In the genomic region with DNA sequence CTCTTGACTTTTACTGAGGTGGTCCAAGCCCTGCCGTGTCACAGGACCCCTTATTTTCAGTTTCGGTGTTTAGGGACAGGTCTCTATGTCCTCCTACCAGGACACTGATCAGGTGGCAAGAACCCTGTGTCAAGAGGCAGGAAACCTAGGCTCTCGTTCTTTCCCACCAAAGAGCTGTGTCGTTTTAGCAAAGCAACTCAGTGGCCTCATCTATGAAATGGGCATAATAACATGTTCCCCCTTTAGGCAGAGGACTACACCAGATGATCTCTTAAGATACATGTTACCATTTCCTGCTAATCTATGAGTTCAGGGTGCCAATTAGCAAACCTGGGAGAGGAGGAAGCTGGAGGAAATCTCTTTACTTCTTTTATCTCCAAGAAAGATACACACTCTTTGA, we compare ENCODE assay signal across 1 cellular context.
TF ChIP-seq lines count a peak whose summit lies in the region.

No MANE protein-coding gene starts in this region.

TF ChIP-seq in HepG2, 621 proteins besides CTCF, POLR2A, EP300 and RAD21 (continued from another document):
- TF ChIP-seq, protein P1, sequence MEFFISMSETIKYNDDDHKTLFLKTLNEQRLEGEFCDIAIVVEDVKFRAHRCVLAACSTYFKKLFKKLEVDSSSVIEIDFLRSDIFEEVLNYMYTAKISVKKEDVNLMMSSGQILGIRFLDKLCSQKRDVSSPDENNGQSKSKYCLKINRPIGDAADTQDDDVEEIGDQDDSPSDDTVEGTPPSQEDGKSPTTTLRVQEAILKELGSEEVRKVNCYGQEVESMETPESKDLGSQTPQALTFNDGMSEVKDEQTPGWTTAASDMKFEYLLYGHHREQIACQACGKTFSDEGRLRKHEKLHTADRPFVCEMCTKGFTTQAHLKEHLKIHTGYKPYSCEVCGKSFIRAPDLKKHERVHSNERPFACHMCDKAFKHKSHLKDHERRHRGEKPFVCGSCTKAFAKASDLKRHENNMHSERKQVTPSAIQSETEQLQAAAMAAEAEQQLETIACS (CRISPR knock-in tag; IDR thresholded peaks at IDR 0.05): no peak
- no peak for TF ChIP-seq BHLHE40 (IDR thresholded peaks at IDR 0.05; ENCODE audit: low read length)
- TF ChIP-seq, protein P2, sequence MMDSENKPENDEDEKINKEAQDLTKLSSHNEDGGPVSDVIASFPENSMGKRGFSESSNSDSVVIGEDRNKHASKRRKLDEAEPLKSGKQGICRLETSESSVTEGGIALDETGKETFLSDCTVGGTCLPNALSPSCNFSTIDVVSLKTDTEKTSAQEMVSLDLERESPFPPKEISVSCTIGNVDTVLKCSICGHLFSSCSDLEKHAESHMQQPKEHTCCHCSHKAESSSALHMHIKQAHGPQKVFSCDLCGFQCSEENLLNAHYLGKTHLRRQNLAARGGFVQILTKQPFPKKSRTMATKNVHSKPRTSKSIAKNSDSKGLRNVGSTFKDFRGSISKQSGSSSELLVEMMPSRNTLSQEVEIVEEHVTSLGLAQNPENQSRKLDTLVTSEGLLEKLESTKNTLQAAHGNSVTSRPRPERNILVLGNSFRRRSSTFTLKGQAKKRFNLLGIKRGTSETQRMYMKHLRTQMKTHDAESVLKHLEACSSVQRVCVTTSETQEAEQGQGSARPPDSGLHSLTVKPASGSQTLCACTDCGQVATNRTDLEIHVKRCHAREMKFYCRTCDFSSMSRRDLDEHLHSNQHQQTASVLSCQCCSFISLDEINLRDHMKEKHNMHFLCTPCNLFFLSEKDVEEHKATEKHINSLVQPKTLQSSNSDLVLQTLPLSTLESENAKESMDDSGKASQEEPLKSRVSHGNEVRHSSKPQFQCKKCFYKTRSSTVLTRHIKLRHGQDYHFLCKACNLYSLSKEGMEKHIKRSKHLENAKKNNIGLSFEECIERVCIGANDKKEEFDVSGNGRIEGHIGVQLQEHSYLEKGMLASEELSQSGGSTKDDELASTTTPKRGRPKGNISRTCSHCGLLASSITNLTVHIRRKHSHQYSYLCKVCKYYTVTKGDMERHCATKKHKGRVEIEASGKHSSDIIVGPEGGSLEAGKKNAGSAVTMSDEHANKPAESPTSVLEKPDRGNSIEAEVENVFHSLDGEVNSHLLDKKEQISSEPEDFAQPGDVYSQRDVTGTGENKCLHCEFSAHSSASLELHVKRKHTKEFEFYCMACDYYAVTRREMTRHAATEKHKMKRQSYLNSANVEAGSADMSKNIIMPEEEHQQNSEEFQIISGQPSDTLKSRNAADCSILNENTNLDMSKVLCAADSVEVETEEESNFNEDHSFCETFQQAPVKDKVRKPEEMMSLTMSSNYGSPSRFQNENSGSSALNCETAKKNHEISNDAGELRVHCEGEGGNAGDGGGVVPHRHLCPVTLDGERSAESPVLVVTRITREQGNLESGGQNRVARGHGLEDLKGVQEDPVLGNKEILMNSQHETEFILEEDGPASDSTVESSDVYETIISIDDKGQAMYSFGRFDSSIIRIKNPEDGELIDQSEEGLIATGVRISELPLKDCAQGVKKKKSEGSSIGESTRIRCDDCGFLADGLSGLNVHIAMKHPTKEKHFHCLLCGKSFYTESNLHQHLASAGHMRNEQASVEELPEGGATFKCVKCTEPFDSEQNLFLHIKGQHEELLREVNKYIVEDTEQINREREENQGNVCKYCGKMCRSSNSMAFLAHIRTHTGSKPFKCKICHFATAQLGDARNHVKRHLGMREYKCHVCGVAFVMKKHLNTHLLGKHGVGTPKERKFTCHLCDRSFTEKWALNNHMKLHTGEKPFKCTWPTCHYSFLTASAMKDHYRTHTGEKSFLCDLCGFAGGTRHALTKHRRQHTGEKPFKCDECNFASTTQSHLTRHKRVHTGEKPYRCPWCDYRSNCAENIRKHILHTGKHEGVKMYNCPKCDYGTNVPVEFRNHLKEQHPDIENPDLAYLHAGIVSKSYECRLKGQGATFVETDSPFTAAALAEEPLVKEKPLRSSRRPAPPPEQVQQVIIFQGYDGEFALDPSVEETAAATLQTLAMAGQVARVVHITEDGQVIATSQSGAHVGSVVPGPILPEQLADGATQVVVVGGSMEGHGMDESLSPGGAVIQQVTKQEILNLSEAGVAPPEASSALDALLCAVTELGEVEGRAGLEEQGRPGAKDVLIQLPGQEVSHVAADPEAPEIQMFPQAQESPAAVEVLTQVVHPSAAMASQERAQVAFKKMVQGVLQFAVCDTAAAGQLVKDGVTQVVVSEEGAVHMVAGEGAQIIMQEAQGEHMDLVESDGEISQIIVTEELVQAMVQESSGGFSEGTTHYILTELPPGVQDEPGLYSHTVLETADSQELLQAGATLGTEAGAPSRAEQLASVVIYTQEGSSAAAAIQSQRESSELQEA (CRISPR knock-in tag; IDR thresholded peaks at IDR 0.05; ENCODE audit: not compliant biosample characterization): no peak
